Comparison of ENCODE assay signal across 1 cellular context in genomic region chr17:63486317-63487013, GRCh38.
TF ChIP-seq lines count a peak whose summit lies in the region.

No MANE protein-coding gene starts in this region.

TF ChIP-seq in HepG2, 621 proteins besides CTCF, POLR2A, EP300 and RAD21:
- TF ChIP-seq HOXA3 (CRISPR knock-in tag; IDR thresholded peaks at IDR 0.05), result no peak
- TF ChIP-seq SCMH1 (CRISPR knock-in tag; IDR thresholded peaks at IDR 0.05; ENCODE audit: borderline replicate concordance), result no peak
- 0 out of 2 replicates have a peak, but pooled peaks have one; percentile 16 for TF ChIP-seq ZNF687 (CRISPR knock-in tag; IDR thresholded peaks at IDR 0.05)
TF ChIP-seq in HepG2: peak in this region for 1.
